Comparison of ENCODE assay signal across 8 cellular contexts in the genomic region with DNA sequence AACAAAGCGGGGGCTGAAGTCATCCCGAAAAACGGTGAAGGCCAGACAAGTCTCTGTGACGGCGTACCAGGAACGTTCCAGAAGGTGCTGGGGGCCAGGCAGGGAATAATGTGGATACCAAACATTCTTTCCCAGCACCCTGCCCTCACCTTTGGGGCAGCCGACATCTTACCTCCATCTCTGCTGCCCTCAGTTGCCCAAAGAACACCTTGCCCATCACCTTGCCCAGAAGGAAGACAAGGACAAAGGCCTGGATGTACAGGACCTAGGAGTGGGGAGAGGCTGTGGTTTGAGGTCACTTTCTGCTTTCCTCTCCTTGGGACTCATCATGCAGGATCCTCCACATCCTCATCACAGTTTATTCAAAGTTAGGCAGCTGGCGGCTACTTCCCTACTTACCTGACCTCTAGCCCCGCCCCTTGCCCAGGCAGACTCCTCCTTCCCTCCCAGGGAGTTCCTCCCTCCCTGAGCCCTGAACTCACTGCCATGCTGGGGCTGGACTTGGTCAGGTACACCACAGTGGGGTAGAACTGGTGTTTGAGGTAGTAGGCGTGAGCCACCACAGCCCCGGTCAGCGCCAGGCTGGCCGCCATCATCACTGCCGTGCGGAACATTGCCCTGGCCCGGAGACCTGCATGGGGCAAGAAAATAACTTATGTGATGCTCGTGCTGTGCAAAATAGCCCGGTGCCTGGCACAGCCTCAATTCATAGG. TPM values are rescaled to one million over a fixed set of nuclear protein-coding genes. Genes with fewer than 3 reads are reported as not detected.
DNase-seq lines count a peak whose midpoint lies in the region; ATAC-seq and TF ChIP-seq lines count a peak whose summit lies in the region.

No MANE protein-coding gene starts in this region.

- peak overlapping the region; percentile 82 for H3K9ac ChIP-seq in DND-41 (ENCODE audit: low read depth, low read length)

- peaks cover 21% of the 10 kb centered on the region for H4K20me1 ChIP-seq in DND-41 (ENCODE audit: insufficient read depth, low read length)

- H3K9me3 ChIP-seq in DND-41 (ENCODE audit: insufficient read depth, low read length, severe bottlenecking) (no peaks in the 10 kb centered on the region), esophagus muscularis mucosa (no peaks in the 10 kb centered on the region), neuron (ENCODE audit: low read length) (no peaks in the 10 kb centered on the region)

- H3K4me2 ChIP-seq in DND-41 (ENCODE audit: insufficient read depth, low read length), result peak overlapping the region; percentile 83

- WGBS in esophagus muscularis mucosa, result 39% methylated on average over 18 of the region's 18 CpGs

- H3K4me3 ChIP-seq in DND-41 (ENCODE audit: low read depth in 1 of 2, low read length in 2 of 2) (peak overlapping the region; percentile 71 to 86; a peak in 3 of 4 replicates), esophagus muscularis mucosa (peak overlapping the region; percentile 84 to 96 (median 94)), neuron (ENCODE audit: low read length) (peak overlapping the region; percentile 83)

- peaks cover 29% of the 10 kb centered on the region for H3K4me1 ChIP-seq in DND-41 (ENCODE audit: insufficient read depth, low read length)
- H3K4me1 ChIP-seq in esophagus muscularis mucosa, result peaks cover 26 to 39% (median 32%) of the 10 kb centered on the region in 4 donors
- peaks cover 23% of the 10 kb centered on the region for H3K4me1 ChIP-seq in neuron (ENCODE audit: insufficient read depth, low read length)

- DNase-seq in DND-41 (no peak), esophagus muscularis mucosa (ENCODE audit: extremely low spot score) (no peak), Ammon's horn (ENCODE audit: low spot score) (no peak), cerebellum (ENCODE audit: low spot score) (no peak)
- peak; percentile 54 to 55 for DNase-seq in activated CD4-positive, alpha-beta T cell treated with anti-CD3 and anti-CD28 coated beads for 4 hours

- peaks cover 26% of the 10 kb centered on the region for H3K79me2 ChIP-seq in DND-41 (ENCODE audit: insufficient read depth, low read length)

- H2AFZ ChIP-seq in DND-41 (ENCODE audit: low read depth, low read length), result no peak overlapping the region
- H2AFZ ChIP-seq in neuron (ENCODE audit: low read depth, low read length), result no peak overlapping the region

- H3K27me3 ChIP-seq in DND-41 (ENCODE audit: insufficient read depth, low read length, poor library complexity) (no peaks in the 10 kb centered on the region), esophagus muscularis mucosa (no peaks in the 10 kb centered on the region), neuron (ENCODE audit: insufficient read depth, low read length) (no peaks in the 10 kb centered on the region)

- H3K27ac ChIP-seq in DND-41 (ENCODE audit: low read length) (peak overlapping the region; percentile 100), esophagus muscularis mucosa (replicated peaks in 1 of 4) (peak overlapping the region; percentile 94 to 98 (median 98))

- intact Hi-C loops in esophagus muscularis mucosa (cut with DNase I), result loop anchor here (5.0 kb wide), 1 partner anchor 49 kb away; a partner anchor contains a TSS

- peaks cover 49% of the 10 kb centered on the region for H3K36me3 ChIP-seq in DND-41 (ENCODE audit: insufficient read depth, low read length)
- peaks cover 32 to 51% (median 50%) of the 10 kb centered on the region in 4 donors for H3K36me3 ChIP-seq in esophagus muscularis mucosa
- peaks cover 42% of the 10 kb centered on the region for H3K36me3 ChIP-seq in neuron (ENCODE audit: insufficient read depth, low read length)

- ATAC-seq in DND-41 (ENCODE audit: insufficient read depth, low read depth), result no peak
- ATAC-seq in GM18873 (IDR thresholded peaks at IDR 0.05; ENCODE audit: low FRiP score, unreplicated experiment), result no peak

- no peak for TF ChIP-seq POLR2A in esophagus muscularis mucosa (IDR thresholded peaks at IDR 0.05; ENCODE audit: low read depth)

- no peak for TF ChIP-seq EP300 in Ishikawa (IDR thresholded peaks at IDR 0.05; ENCODE audit: borderline replicate concordance)
- no peak for TF ChIP-seq EP300 in esophagus muscularis mucosa (IDR thresholded peaks at IDR 0.05)

- TF ChIP-seq RAD21 in Ishikawa (IDR thresholded peaks at IDR 0.05; ENCODE audit: low read depth), result no peak

- TF ChIP-seq CTCF in DND-41 (IDR thresholded peaks at IDR 0.05; ENCODE audit: borderline replicate concordance, extremely low read depth, low read length, poor library complexity, severe bottlenecking) (no peak), esophagus muscularis mucosa (IDR thresholded peaks at IDR 0.05) (no peak)

TF ChIP-seq in Ishikawa, 13 proteins besides CTCF, POLR2A, EP300 and RAD21:
- no peak for TF ChIP-seq EGR1 (IDR thresholded peaks at IDR 0.05)
- TF ChIP-seq, protein P1, sequence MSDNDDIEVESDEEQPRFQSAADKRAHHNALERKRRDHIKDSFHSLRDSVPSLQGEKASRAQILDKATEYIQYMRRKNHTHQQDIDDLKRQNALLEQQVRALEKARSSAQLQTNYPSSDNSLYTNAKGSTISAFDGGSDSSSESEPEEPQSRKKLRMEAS (IDR thresholded peaks at IDR 0.05), result no peak; the same call in 1 of the 2 replicates
- no peak for TF ChIP-seq FOXM1 (IDR thresholded peaks at IDR 0.05; ENCODE audit: borderline replicate concordance, low read depth)
- peak; percentile 37 for TF ChIP-seq YY1 (IDR thresholded peaks at IDR 0.05; ENCODE audit: low read depth)
- no peak for TF ChIP-seq TCF12 (IDR thresholded peaks at IDR 0.05; ENCODE audit: low read depth)
- 0 out of 2 replicates have a peak, but pooled peaks have one; percentile 22 for TF ChIP-seq TAF1 (IDR thresholded peaks at IDR 0.05; ENCODE audit: low read depth)

RNA-seq across cellular contexts. Expression of a gene that starts 1.2 kb away (rescaled TPM):
- total RNA-seq in esophagus muscularis mucosa (10 to 100 TPM; 24.1 to 39.5 (median 27.5) TPM), cerebellum (9.9 TPM)

RNA-seq across cellular contexts. Expression of a gene that starts 11.0 kb away (rescaled TPM):
- total RNA-seq in esophagus muscularis mucosa, result 100 to 1,000 TPM in 2 of 4 donors, 10 to 100 TPM in 2; 76.2 to 113 (median 91.5) TPM
- 18.9 TPM for total RNA-seq in cerebellum

RNA-seq across cellular contexts. Expression of a gene that starts 11.2 kb away (rescaled TPM):
- total RNA-seq in esophagus muscularis mucosa (1,000 to 10,000 TPM in 1 of 4 donors, 100 to 1,000 TPM in 3; 465 to 1,081 (median 716) TPM), cerebellum (165 TPM)

RNA-seq across cellular contexts. Expression of a gene that starts 15.6 kb away (rescaled TPM):
- total RNA-seq in esophagus muscularis mucosa (10 to 100 TPM in 3 of 4 donors, 1 to 10 TPM in 1; 7.5 to 24.4 (median 18.0) TPM), cerebellum (3.6 TPM)

RNA-seq across cellular contexts. Expression of a gene that starts 21.5 kb away (rescaled TPM):
- total RNA-seq in esophagus muscularis mucosa, result 10 to 100 TPM in 3 of 4 donors, 1 to 10 TPM in 1; 8.8 to 17.2 (median 12.1) TPM
- 30.4 TPM for total RNA-seq in cerebellum

Comparison
In these comparisons a context has a peak if more than half of its experiments do, and no peak if none do; other contexts are left out.
1. DNase-seq: peak in activated CD4-positive, alpha-beta T cell treated with anti-CD3 and anti-CD28 coated beads for 4 hours (2 of 2); none in DND-41 (single experiment), esophagus muscularis mucosa (single experiment), Ammon's horn (single experiment) and cerebellum (single experiment).
2. Peak in every context shown above with its lines, with median percentiles within 50 percentile points of each other: H3K4me3 ChIP-seq.